In genomic region chr12:45727301-45727993, GRCh38 we compare ENCODE assay signal across 1 cellular context.
TF ChIP-seq lines count a peak whose summit lies in the region.

No MANE protein-coding gene starts in this region.

TF ChIP-seq in HEK293, 187 proteins besides CTCF, POLR2A, EP300 and RAD21 (continued from another document and continues in another):
- TF ChIP-seq, protein P1, sequence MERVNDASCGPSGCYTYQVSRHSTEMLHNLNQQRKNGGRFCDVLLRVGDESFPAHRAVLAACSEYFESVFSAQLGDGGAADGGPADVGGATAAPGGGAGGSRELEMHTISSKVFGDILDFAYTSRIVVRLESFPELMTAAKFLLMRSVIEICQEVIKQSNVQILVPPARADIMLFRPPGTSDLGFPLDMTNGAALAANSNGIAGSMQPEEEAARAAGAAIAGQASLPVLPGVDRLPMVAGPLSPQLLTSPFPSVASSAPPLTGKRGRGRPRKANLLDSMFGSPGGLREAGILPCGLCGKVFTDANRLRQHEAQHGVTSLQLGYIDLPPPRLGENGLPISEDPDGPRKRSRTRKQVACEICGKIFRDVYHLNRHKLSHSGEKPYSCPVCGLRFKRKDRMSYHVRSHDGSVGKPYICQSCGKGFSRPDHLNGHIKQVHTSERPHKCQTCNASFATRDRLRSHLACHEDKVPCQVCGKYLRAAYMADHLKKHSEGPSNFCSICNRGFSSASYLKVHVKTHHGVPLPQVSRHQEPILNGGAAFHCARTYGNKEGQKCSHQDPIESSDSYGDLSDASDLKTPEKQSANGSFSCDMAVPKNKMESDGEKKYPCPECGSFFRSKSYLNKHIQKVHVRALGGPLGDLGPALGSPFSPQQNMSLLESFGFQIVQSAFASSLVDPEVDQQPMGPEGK (tag by site-specific recombination; IDR thresholded peaks at IDR 0.05) = peak; percentile 96
- TF ChIP-seq PBX3 (CRISPR knock-in tag; IDR thresholded peaks at IDR 0.05) (no peak), KLF17 (tag by site-specific recombination; IDR thresholded peaks at IDR 0.05) (peak; percentile 93), ZNF704 (tag by site-specific recombination; IDR thresholded peaks at IDR 0.05) (no peak), IKZF3 (tag by site-specific recombination; IDR thresholded peaks at IDR 0.05) (peak; percentile 59), PRDM2 (tag by site-specific recombination; IDR thresholded peaks at IDR 0.05; ENCODE audit: borderline replicate concordance) (no peak), ZBTB7A (tag by site-specific recombination; IDR thresholded peaks at IDR 0.05; ENCODE audit: low read depth) (no peak), ZNF148 (tag by site-specific recombination; IDR thresholded peaks at IDR 0.05; ENCODE audit: borderline replicate concordance) (no peak), ZNF660 (tag by site-specific recombination; IDR thresholded peaks at IDR 0.05) (peak; percentile 94), FEZF1 (tag by site-specific recombination; IDR thresholded peaks at IDR 0.05) (no peak), RBAK (tag by site-specific recombination; IDR thresholded peaks at IDR 0.05) (no peak), KLF16 (tag by site-specific recombination; IDR thresholded peaks at IDR 0.05) (peak; percentile 77), YY2 (tag by site-specific recombination; IDR thresholded peaks at IDR 0.05) (peak; percentile 91), PRDM1 (tag by site-specific recombination; IDR thresholded peaks at IDR 0.05) (no peak), ZNF311 (tag by site-specific recombination; IDR thresholded peaks at IDR 0.05; ENCODE audit: borderline replicate concordance) (no peak), ZNF701 (tag by site-specific recombination; IDR thresholded peaks at IDR 0.05) (no peak), ZNF677 (tag by site-specific recombination; IDR thresholded peaks at IDR 0.05) (no peak), ZNF623 (tag by site-specific recombination; IDR thresholded peaks at IDR 0.05) (no peak), ZBTB48 (tag by site-specific recombination; IDR thresholded peaks at IDR 0.05) (peak; percentile 100), ZNF473 (tag by site-specific recombination; IDR thresholded peaks at IDR 0.05) (no peak), ZNF19 (tag by site-specific recombination; IDR thresholded peaks at IDR 0.05; ENCODE audit: low read depth) (no peak), ZNF658 (tag by site-specific recombination; IDR thresholded peaks at IDR 0.05) (no peak), HIC1 (tag by site-specific recombination; IDR thresholded peaks at IDR 0.05) (no peak), ZNF654 (tag by site-specific recombination; IDR thresholded peaks at IDR 0.05; ENCODE audit: low read depth) (no peak; the same call in 1 of the 2 replicates), ZNF114 (tag by site-specific recombination; IDR thresholded peaks at IDR 0.05) (no peak), ATF2 (tag by site-specific recombination; IDR thresholded peaks at IDR 0.05; ENCODE audit: low read depth) (peak; percentile 81), ZNF132 (tag by site-specific recombination; IDR thresholded peaks at IDR 0.05; ENCODE audit: borderline replicate concordance) (no peak), SALL2 (tag by site-specific recombination; IDR thresholded peaks at IDR 0.05; ENCODE audit: borderline replicate concordance) (no peak), GLI2 (tag by site-specific recombination; IDR thresholded peaks at IDR 0.05; ENCODE audit: borderline replicate concordance, low read depth) (peak; percentile 39; the same call in 1 of the 2 replicates), KLF7 (tag by site-specific recombination; IDR thresholded peaks at IDR 0.05; ENCODE audit: borderline replicate concordance) (peak; percentile 72; the same call in 1 of the 2 replicates), ZNF626 (tag by site-specific recombination; IDR thresholded peaks at IDR 0.05) (no peak), ZNF510 (tag by site-specific recombination; IDR thresholded peaks at IDR 0.05; ENCODE audit: insufficient replicate concordance) (no peak), ZNF394 (tag by site-specific recombination; IDR thresholded peaks at IDR 0.05; ENCODE audit: borderline replicate concordance) (peak; percentile 93; the same call in 1 of the 2 replicates), ZNF23 (tag by site-specific recombination; IDR thresholded peaks at IDR 0.05; ENCODE audit: borderline replicate concordance) (no peak), GLIS2 (tag by site-specific recombination; IDR thresholded peaks at IDR 0.05) (peak; percentile 99), SP7 (tag by site-specific recombination; IDR thresholded peaks at IDR 0.05) (peak; percentile 88), ZNF791 (tag by site-specific recombination; IDR thresholded peaks at IDR 0.05) (no peak), EGR2 (tag by site-specific recombination; IDR thresholded peaks at IDR 0.05; ENCODE audit: low read depth) (0 out of 2 replicates have a peak, but pooled peaks have one; percentile 26), SETDB1 (IDR thresholded peaks at IDR 0.05; ENCODE audit: insufficient read length, low read length) (no peak)
- TF ChIP-seq, protein P2, sequence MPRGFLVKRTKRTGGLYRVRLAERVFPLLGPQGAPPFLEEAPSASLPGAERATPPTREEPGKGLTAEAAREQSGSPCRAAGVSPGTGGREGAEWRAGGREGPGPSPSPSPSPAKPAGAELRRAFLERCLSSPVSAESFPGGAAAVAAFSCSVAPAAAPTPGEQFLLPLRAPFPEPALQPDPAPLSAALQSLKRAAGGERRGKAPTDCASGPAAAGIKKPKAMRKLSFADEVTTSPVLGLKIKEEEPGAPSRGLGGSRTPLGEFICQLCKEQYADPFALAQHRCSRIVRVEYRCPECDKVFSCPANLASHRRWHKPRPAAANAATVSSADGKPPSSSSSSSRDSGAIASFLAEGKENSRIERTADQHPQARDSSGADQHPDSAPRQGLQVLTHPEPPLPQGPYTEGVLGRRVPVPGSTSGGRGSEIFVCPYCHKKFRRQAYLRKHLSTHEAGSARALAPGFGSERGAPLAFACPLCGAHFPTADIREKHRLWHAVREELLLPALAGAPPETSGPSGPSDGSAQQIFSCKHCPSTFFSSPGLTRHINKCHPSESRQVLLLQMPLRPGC (tag by site-specific recombination; IDR thresholded peaks at IDR 0.05) = peak; percentile 81; the same call in 1 of the 2 replicates
- TF ChIP-seq, protein P3, sequence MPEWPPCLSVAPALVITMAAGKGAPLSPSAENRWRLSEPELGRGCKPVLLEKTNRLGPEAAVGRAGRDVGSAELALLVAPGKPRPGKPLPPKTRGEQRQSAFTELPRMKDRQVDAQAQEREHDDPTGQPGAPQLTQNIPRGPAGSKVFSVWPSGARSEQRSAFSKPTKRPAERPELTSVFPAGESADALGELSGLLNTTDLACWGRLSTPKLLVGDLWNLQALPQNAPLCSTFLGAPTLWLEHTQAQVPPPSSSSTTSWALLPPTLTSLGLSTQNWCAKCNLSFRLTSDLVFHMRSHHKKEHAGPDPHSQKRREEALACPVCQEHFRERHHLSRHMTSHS (tag by site-specific recombination; IDR thresholded peaks at IDR 0.05) = no peak
